In the genomic region with DNA sequence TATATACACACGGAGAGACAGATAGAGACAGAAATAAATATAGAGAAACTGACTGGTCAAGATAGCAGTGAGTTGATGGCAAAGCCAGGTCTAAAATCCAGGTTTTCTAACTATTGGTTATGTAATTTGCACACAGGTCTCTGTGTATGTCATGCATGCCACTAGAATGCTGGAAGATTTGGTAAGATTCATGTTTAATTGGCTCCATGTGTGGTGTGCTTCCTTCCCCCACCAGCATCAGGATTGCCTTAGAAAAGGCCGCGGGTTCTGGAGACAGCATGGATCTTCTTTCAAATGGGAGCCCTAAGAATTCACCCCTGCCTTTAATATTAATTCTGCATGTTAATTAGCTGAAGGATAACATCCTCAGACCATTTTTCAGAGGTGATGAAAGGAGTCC, we compare ENCODE assay signal across 2 cellular contexts.
TF ChIP-seq lines count a peak whose summit lies in the region.

No MANE protein-coding gene starts in this region.

TF ChIP-seq in GM23338, 12 proteins besides CTCF, POLR2A, EP300 and RAD21 (continued from another document):
- no peak for TF ChIP-seq EZH2phosphoT487 (IDR thresholded peaks at IDR 0.05; ENCODE audit: unreplicated experiment)
- no peak for TF ChIP-seq CREB1 (CRISPR knock-in tag; IDR thresholded peaks at IDR 0.05; ENCODE audit: low read depth)

TF ChIP-seq in GM12878, 131 proteins besides CTCF, POLR2A, EP300 and RAD21 (continued from another document):
- TF ChIP-seq POLR2AphosphoS5 (IDR thresholded peaks at IDR 0.05; ENCODE audit: low read length): no peak
